In the genomic region with DNA sequence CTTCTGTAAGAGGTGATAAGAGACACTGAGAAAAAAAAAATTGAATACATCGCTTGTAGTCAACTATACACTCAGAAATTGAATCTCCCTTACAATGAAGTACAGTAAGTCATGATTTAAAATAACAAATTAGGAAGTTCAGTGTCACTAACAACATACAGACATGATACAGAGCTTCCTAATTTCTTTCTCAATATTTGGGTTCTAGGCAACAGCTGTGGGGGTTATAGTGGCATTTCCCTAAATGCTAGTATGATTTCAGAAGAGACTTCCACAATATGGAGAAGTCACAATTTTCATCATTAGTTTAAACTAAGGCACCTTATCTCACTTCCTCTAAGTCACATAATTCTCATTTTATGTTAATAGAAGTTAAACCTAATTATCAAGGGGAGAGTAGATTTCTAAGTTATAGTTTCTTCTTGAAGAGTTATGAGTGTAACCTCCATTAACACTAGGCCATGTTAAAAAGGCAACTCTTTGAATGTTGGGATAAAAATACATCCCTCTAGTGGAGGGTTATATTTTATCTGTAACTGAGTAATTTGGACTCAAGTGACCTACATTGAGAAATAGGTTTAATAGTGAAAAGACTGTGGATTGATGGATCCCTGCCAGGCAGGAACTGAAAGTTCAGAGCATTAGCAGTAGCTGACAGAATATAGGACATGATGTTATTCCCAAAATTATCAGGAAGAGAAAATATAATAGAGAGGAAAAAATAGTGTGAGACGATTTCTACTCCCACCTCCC, we compare ENCODE assay signal across 13 cellular contexts.
DNase-seq lines count a peak whose midpoint lies in the region; ATAC-seq, FAIRE-seq and TF ChIP-seq lines count a peak whose summit lies in the region.
"Had no signal": no experiment of that assay in that cellular context is flagged by ENCODE, and none has a peak within 500 bp of the region (broad histone marks: within the 10 kb centered on the region; RNA-seq: fewer than 3 reads in every experiment).

No MANE protein-coding gene starts in this region.

- H3K4me3 ChIP-seq in liver (ENCODE audit: low read depth in 1 of 3, low read length in 3 of 3), result peak overlapping the region; percentile 26 to 38 (median 27)
- no peak overlapping the region for H3K4me3 ChIP-seq in HepG2 (replicated peaks in 1 of 3; ENCODE audit: insufficient read depth in 1 of 3, low read depth in 2 of 3, low read length in 3 of 3)
- H3K4me3 ChIP-seq in adrenal gland, result no peak overlapping the region
- H3K4me3 ChIP-seq: HAP-1 had no signal

- intact Hi-C loops in HepG2 (cut with micrococcal nuclease; ENCODE audit: unreplicated experiment) (no loop called here), adrenal gland (cut with DNase I) (no loop called here)

- no TSS peak for BruUV-seq in HepG2 (replicated peaks; lab: Mats Ljungman, UMichigan)

- TF ChIP-seq RAD21 in liver (IDR thresholded peaks at IDR 0.05) (peak; percentile 74 to 81), HepG2 (CRISPR knock-in tag; IDR thresholded peaks at IDR 0.05) (no peak)

- peak overlapping the region in 1 of 2 donors; percentile 60 for H3K9ac ChIP-seq in liver (ENCODE audit: low read depth in 1 of 2, low read length in 2 of 2)
- no peak overlapping the region for H3K9ac ChIP-seq in HepG2 (ENCODE audit: insufficient read depth, low read depth, low read length)

- POLR2A ChIA-PET in HepG2 (lab: Yijun Ruan, JAX), result no interaction called here

- H3K27me3 ChIP-seq in liver (ENCODE audit: control insufficient read depth in 4 of 4, insufficient read depth in 4 of 4, low read length in 3 of 4) (no peaks in the 10 kb centered on the region), HepG2 (ENCODE audit: control insufficient read depth in 1 of 2, insufficient read depth in 2 of 2, low read length in 2 of 2) (no peaks in the 10 kb centered on the region), adrenal gland (no peaks in the 10 kb centered on the region)

- H3K36me3 ChIP-seq in liver (ENCODE audit: control insufficient read depth in 4 of 4, insufficient read depth in 3 of 4, low read depth in 1 of 4, low read length in 3 of 4) (no peaks in the 10 kb centered on the region), HepG2 (replicated peaks in 1 of 2; ENCODE audit: control insufficient read depth in 1 of 2, insufficient read depth in 2 of 2, low read length in 2 of 2) (no peaks in the 10 kb centered on the region), adrenal gland (replicated peaks in 1 of 2) (no peaks in the 10 kb centered on the region)
- H3K36me3 ChIP-seq: HAP-1 had no signal

- TF ChIP-seq CTCF in liver (IDR thresholded peaks at IDR 0.05; ENCODE audit: low read depth, low read length, missing input control) (peak; percentile 50), HepG2 (CRISPR knock-in tag; IDR thresholded peaks at IDR 0.05) (no peak), adrenal gland (IDR thresholded peaks at IDR 0.05) (peak; percentile 10 to 56 (median 32))

- FAIRE-seq in HepG2 (lab: Jason Lieb, UNC), result no peak

- CTCF ChIA-PET in HepG2 (lab: Yijun Ruan, JAX; ENCODE audit: low intra/inter-chr PET ratio, low total read pairs), result no interaction called here

- no peaks in the 10 kb centered on the region for H3K79me2 ChIP-seq in HepG2 (ENCODE audit: insufficient read depth, low read length)

- 49% methylated on average over 2 of the region's 2 CpGs for WGBS in liver
- WGBS in HepG2 (ENCODE audit: low lambda C conversion rate), result 24% methylated on average over 2 of the region's 2 CpGs
- 54 to 69% (median 59%) methylated on average over 2 of the region's 2 CpGs for WGBS in adrenal gland, 4 donors

- in situ Hi-C loops in HepG2 (cut with HindIII; ENCODE audit: extremely low pct_ligation_motif_present, low pct_unique_long_range_greater_than_20kb) (no loop called here), KBM-7 (cut with MboI; ENCODE audit: low pct_unique_long_range_greater_than_20kb, low sequenced_read_pairs) (no loop called here)

- H3K4me1 ChIP-seq in liver (ENCODE audit: control insufficient read depth in 4 of 4, insufficient read depth in 4 of 4, low read length in 3 of 4), result peaks cover 0 to 10% (median 7%) of the 10 kb centered on the region in 4 donors
- no peaks in the 10 kb centered on the region for H3K4me1 ChIP-seq in HepG2 (ENCODE audit: insufficient read depth, low read length)
- H3K4me1 ChIP-seq in adrenal gland (replicated peaks in 1 of 2), result no peaks in the 10 kb centered on the region
- H3K4me1 ChIP-seq: HAP-1 had no signal

- H2AFZ ChIP-seq in HepG2 (ENCODE audit: low read length), result no peak overlapping the region

- no peaks in the 10 kb centered on the region for H4K20me1 ChIP-seq in HepG2 (ENCODE audit: insufficient read depth, low read length)

- H3K9me3 ChIP-seq in liver (ENCODE audit: control insufficient read depth in 4 of 4, low read length in 3 of 4) (no peaks in the 10 kb centered on the region), HepG2 (ENCODE audit: low read length) (no peaks in the 10 kb centered on the region), adrenal gland (replicated peaks in 1 of 3) (no peaks in the 10 kb centered on the region)
- H3K9me3 ChIP-seq: HAP-1 had no signal

- TF ChIP-seq EP300 in HepG2 (IDR thresholded peaks at IDR 0.05; ENCODE audit: low read depth in 2 of 2, low read length in 2 of 2), result no peak
- TF ChIP-seq EP300 in HepG2 (CRISPR knock-in tag; IDR thresholded peaks at IDR 0.05; ENCODE audit: borderline replicate concordance), result no peak

- H3K27ac ChIP-seq in liver (ENCODE audit: low read depth in 1 of 2, low read length in 2 of 2) (peak overlapping the region; percentile 81 to 87), HepG2 (ENCODE audit: extremely low read length, insufficient read depth, low read length) (no peak overlapping the region), adrenal gland (no peak overlapping the region)

- no peak for TF ChIP-seq POLR2A in HepG2 (IDR thresholded peaks at IDR 0.05; ENCODE audit: insufficient read depth in 1 of 2, low read depth in 2 of 2, low read length in 2 of 2)
- TF ChIP-seq POLR2A in adrenal gland (IDR thresholded peaks at IDR 0.05), result no peak

- DNase-seq in HepG2 (ENCODE audit: low spot score), result no peak
- peak; percentile 26 to 83 (median 60) for DNase-seq in adrenal gland
- peak; percentile 28 for DNase-seq in kidney tubule cell (ENCODE audit: low spot score)
- no peak for DNase-seq in KBM-7
- DNase-seq in NCI-H2081 treated with DMSO at 0.1 percent for 48 hours (lab: John Stamatoyannopoulos, UW), result no peak
- DNase-seq in HUDEP-2 (lab: John Stamatoyannopoulos, UW; ENCODE audit: unreplicated experiment in 76 of 76), result no peak
- DNase-seq: effector memory CD4-positive, alpha-beta T cell; NCI-H1048; NCI-H774; stimulated activated naive CD8-positive, alpha-beta T cell treated with anti-CD3 and anti-CD28 coated beads, Interleukin-15, amount 100 ng/mL, for 72 hours had no signal

- H3K4me2 ChIP-seq in HepG2 (ENCODE audit: low read depth, low read length), result no peak overlapping the region

- ATAC-seq in HepG2, result no peak
- no peak for ATAC-seq in GM18517 (IDR thresholded peaks at IDR 0.05; ENCODE audit: unreplicated experiment)
- ATAC-seq: stimulated activated naive CD8-positive, alpha-beta T cell treated with anti-CD3 and anti-CD28 coated beads, Interleukin-15, amount 100 ng/mL, for 72 hours had no signal

TF ChIP-seq in liver, 16 proteins besides CTCF, POLR2A, EP300 and RAD21 (continues in another document):
- TF ChIP-seq HNF4A (conservative IDR thresholded peaks at IDR 0.05) (peak; percentile 59 to 75), JUND (IDR thresholded peaks at IDR 0.05) (peak in 1 of 2 donors; percentile 37), SP1 (IDR thresholded peaks at IDR 0.05) (peak; percentile 69), RXRA (IDR thresholded peaks at IDR 0.05) (peak; percentile 88 to 96), NR2F2 (IDR thresholded peaks at IDR 0.05) (peak; percentile 48), YY1 (IDR thresholded peaks at IDR 0.05) (peak; percentile 49)

TF ChIP-seq in HepG2, 621 proteins besides CTCF, POLR2A, EP300 and RAD21:
- TF ChIP-seq MEIS2 (CRISPR knock-in tag; IDR thresholded peaks at IDR 0.05), result no peak
- no peak for TF ChIP-seq HES4 (CRISPR knock-in tag; IDR thresholded peaks at IDR 0.05; ENCODE audit: borderline replicate concordance)
- no peak for TF ChIP-seq NR2F6 (IDR thresholded peaks at IDR 0.05)
- TF ChIP-seq NR2F6 (CRISPR knock-in tag; IDR thresholded peaks at IDR 0.05), result no peak
- TF ChIP-seq ZNF878 (CRISPR knock-in tag; IDR thresholded peaks at IDR 0.05), result no peak
- TF ChIP-seq SETDB1 (CRISPR knock-in tag; IDR thresholded peaks at IDR 0.05; ENCODE audit: borderline replicate concordance), result no peak
- no peak for TF ChIP-seq SATB2 (CRISPR knock-in tag; IDR thresholded peaks at IDR 0.05)
- TF ChIP-seq ZNF670 (CRISPR knock-in tag; IDR thresholded peaks at IDR 0.05; ENCODE audit: borderline replicate concordance), result no peak
- TF ChIP-seq ZNF720 (CRISPR knock-in tag; IDR thresholded peaks at IDR 0.05), result no peak
- TF ChIP-seq ZNF34 (CRISPR knock-in tag; IDR thresholded peaks at IDR 0.05; ENCODE audit: borderline replicate concordance), result no peak

Comparison
In these comparisons a context has a peak if more than half of its experiments do, and no peak if none do; other contexts are left out.
1. H3K27ac ChIP-seq: peak in liver (2 of 2); none in HepG2 (single experiment) and adrenal gland (0 of 5).
2. H3K4me3 ChIP-seq: peak in liver (3 of 3); none in HepG2 (0 of 3) and adrenal gland (0 of 4).
3. DNase-seq: peak in adrenal gland (7 of 7) and kidney tubule cell (single experiment); none in HepG2 (single experiment), KBM-7 (single experiment), NCI-H2081 treated with DMSO at 0.1 percent for 48 hours (single experiment) and HUDEP-2 (0 of 76).